In genomic region chr21:45164124-45164511, GRCh38 we compare ENCODE assay signal across 24 cellular contexts.
DNase-seq lines count a peak whose midpoint lies in the region; ATAC-seq, FAIRE-seq and TF ChIP-seq lines count a peak whose summit lies in the region.
"Had no signal": no experiment of that assay in that cellular context is flagged by ENCODE, and none has a peak within 500 bp of the region (broad histone marks: within the 10 kb centered on the region; RNA-seq: fewer than 3 reads in every experiment).

No MANE protein-coding gene starts in this region.

- H3K27me3 Mint-ChIP-seq in endothelial cell (ENCODE audit: unreplicated experiment), result peaks cover 7% of the 10 kb centered on the region
- H3K27me3 Mint-ChIP-seq: activated CD4-positive, alpha-beta memory T cell treated with anti-CD3 and anti-CD28 coated beads for 36 hours; activated naive CD8-positive, alpha-beta T cell treated with anti-CD3 and anti-CD28 coated beads, Interleukin-2, amount 10 ng/mL, durations not matched to agents 7 days and 5 days had no signal

- no peak for TF ChIP-seq CTCF in AG10803 (conservative IDR thresholded peaks at IDR 0.05; ENCODE audit: low read length)
- no peak for TF ChIP-seq CTCF in endothelial cell (IDR thresholded peaks at IDR 0.05; ENCODE audit: unreplicated experiment)

- H3K36me3 ChIP-seq in small intestine (ENCODE audit: control insufficient read depth in 2 of 2, insufficient read depth in 2 of 2, low read length in 2 of 2), result no peaks in the 10 kb centered on the region

- FAIRE-seq in small intestine (lab: Jason Lieb, UNC), result no peak
- FAIRE-seq: A549, bronchial epithelial cell, G401.6, GM12891, keratinocyte had no signal

- peak; percentile 71 for ATAC-seq in left ventricle myocardium superior
- no peak for ATAC-seq in HG03175 (IDR thresholded peaks at IDR 0.05; ENCODE audit: unreplicated experiment)
- ATAC-seq in GM18519 (IDR thresholded peaks at IDR 0.05; ENCODE audit: low FRiP score, unreplicated experiment), result no peak
- ATAC-seq: A549 had no signal

- H3K4me1 Mint-ChIP-seq in endothelial cell (ENCODE audit: unreplicated experiment), result peaks cover 6% of the 10 kb centered on the region

- 70 to 89% (median 81%) methylated on average over 11 to 12 of the region's 12 CpGs for WGBS in small intestine, 3 donors

- H3K9me3 Mint-ChIP-seq in endothelial cell (ENCODE audit: unreplicated experiment), result no peaks in the 10 kb centered on the region
- H3K9me3 Mint-ChIP-seq: activated CD4-positive, alpha-beta memory T cell treated with anti-CD3 and anti-CD28 coated beads for 36 hours; activated naive CD8-positive, alpha-beta T cell treated with anti-CD3 and anti-CD28 coated beads, Interleukin-2, amount 10 ng/mL, durations not matched to agents 7 days and 5 days; memory B cell had no signal

- H3K4me3 ChIP-seq in AG10803 (ENCODE audit: low read length) (no peak overlapping the region), skeletal muscle cell (ENCODE audit: low read depth, low read length) (no peak overlapping the region), small intestine (ENCODE audit: low read depth in 1 of 2, low read length in 2 of 2) (no peak overlapping the region)
- H3K4me3 ChIP-seq: A549 had no signal

- no peaks in the 10 kb centered on the region for H3K27me3 ChIP-seq in small intestine (ENCODE audit: control insufficient read depth in 2 of 2, insufficient read depth in 2 of 2, low read length in 2 of 2)

- no peaks in the 10 kb centered on the region for H3K9me3 ChIP-seq in small intestine (ENCODE audit: control insufficient read depth, low read depth)
- H3K9me3 ChIP-seq: A549 had no signal

- H3K4me1 ChIP-seq in small intestine (ENCODE audit: control insufficient read depth in 2 of 2, insufficient read depth in 1 of 2, low read depth in 1 of 2, low read length in 1 of 2), result no peaks in the 10 kb centered on the region

- peak overlapping the region; percentile 28 for H3K27ac Mint-ChIP-seq in endothelial cell (ENCODE audit: unreplicated experiment)
- H3K27ac Mint-ChIP-seq: activated CD4-positive, alpha-beta memory T cell treated with anti-CD3 and anti-CD28 coated beads for 36 hours; activated naive CD8-positive, alpha-beta T cell treated with anti-CD3 and anti-CD28 coated beads, Interleukin-2, amount 10 ng/mL, durations not matched to agents 7 days and 5 days; memory B cell had no signal

- H3K4me3 Mint-ChIP-seq in endothelial cell (ENCODE audit: unreplicated experiment), result no peak overlapping the region
- H3K4me3 Mint-ChIP-seq: activated CD4-positive, alpha-beta memory T cell treated with anti-CD3 and anti-CD28 coated beads for 36 hours; activated naive CD8-positive, alpha-beta T cell treated with anti-CD3 and anti-CD28 coated beads, Interleukin-2, amount 10 ng/mL, durations not matched to agents 7 days and 5 days; CD14-positive monocyte; memory B cell had no signal

- no peak overlapping the region for H3K27ac ChIP-seq in small intestine (ENCODE audit: low read depth in 1 of 2, low read length in 1 of 2)
- H3K27ac ChIP-seq: A549, RWPE1 had no signal

- DNase-seq in AG10803 (ENCODE audit: low read depth), result peak; percentile 17
- no peak for DNase-seq in endothelial cell (ENCODE audit: low spot score)
- no peak for DNase-seq in left ventricle myocardium superior
- DNase-seq in skeletal muscle cell (ENCODE audit: low read depth), result peak; percentile 56
- DNase-seq in small intestine, result no peak
- no peak for DNase-seq in NCI-H510A (lab: John Stamatoyannopoulos, UW)
- DNase-seq: activated CD4-positive, alpha-beta memory T cell treated with anti-CD3 and anti-CD28 coated beads for 36 hours; activated naive CD8-positive, alpha-beta T cell treated with anti-CD3 and anti-CD28 coated beads, Interleukin-2, amount 10 ng/mL, durations not matched to agents 7 days and 5 days; DMS 273 treated with DMSO at 0.1 percent for 48 hours; KG1; NCI-H2029; NCI-H446; stimulated activated CD4-positive, alpha-beta T cell treated with anti-CD3 and anti-CD28 coated beads, Interleukin-4, amount 100 ng/mL, for 4 hours; SW 1271 had no signal

- peaks cover 3% of the 10 kb centered on the region for H3K36me3 Mint-ChIP-seq in endothelial cell (ENCODE audit: low read depth, unreplicated experiment)
- H3K36me3 Mint-ChIP-seq: memory B cell had no signal

- intact Hi-C loops in left ventricle myocardium superior (cut with micrococcal nuclease), result no loop called here

Comparison
In these comparisons a context has a peak if more than half of its experiments do, and no peak if none do; other contexts are left out.
1. DNase-seq: peak in AG10803 (single experiment) and skeletal muscle cell (single experiment); none in endothelial cell (single experiment), left ventricle myocardium superior (single experiment), small intestine (single experiment) and NCI-H510A (single experiment).